Comparison of ENCODE assay signal across 21 cellular contexts in the genomic region with DNA sequence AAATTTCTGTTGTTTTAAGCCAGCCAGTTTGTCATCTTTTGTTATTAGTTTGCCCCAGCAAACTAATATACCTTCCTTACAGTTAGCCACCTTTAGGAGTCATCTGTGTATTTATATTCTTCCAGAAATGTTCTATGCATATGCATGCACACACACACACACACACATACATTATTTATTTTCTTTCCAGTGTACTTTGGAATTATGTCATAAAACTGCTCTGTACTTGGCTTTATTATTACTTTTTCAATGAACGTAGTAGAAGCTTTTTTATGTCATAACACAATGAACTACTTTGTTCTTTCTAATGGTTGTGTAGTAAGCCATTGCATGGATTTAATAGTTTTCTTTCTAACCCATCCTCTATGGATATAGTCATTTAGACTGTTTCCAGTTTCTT.
"Had no signal": no experiment of that assay in that cellular context is flagged by ENCODE, and none has a peak within 500 bp of the region (broad histone marks: within the 10 kb centered on the region; RNA-seq: fewer than 3 reads in every experiment).

No MANE protein-coding gene starts in this region.

- H3K36me3 Mint-ChIP-seq: natural killer cell; stimulated activated naive B cell treated with anti-CD40 and anti-IgM and Interleukin-4, amounts not matched to agents 10 μg/mL and 1 μg/mL and 100 μg/mL, for 72 hours had no signal

- H3K27ac ChIP-seq: dorsolateral prefrontal cortex, gastrocnemius medialis, neutrophil, parathyroid adenoma, right lobe of liver, thoracic aorta, vagina had no signal

- H3K27ac Mint-ChIP-seq: natural killer cell; progenitor cell of endocrine pancreas; stimulated activated naive B cell treated with anti-CD40 and anti-IgM and Interleukin-4, amounts not matched to agents 10 μg/mL and 1 μg/mL and 100 μg/mL, for 72 hours; stimulated activated naive CD8-positive, alpha-beta T cell treated with anti-CD3 and anti-CD28 coated beads, Interleukin-15, Interleukin-2, amounts not matched to agents 100 ng/mL and 50 ng/mL, for 24 hours had no signal

- H3K27me3 ChIP-seq: gastrocnemius medialis, neutrophil, right lobe of liver, vagina had no signal

- H3K4me3 Mint-ChIP-seq: natural killer cell; neural crest cell; stimulated activated naive B cell treated with anti-CD40 and anti-IgM and Interleukin-4, amounts not matched to agents 10 μg/mL and 1 μg/mL and 100 μg/mL, for 72 hours; stimulated activated naive CD8-positive, alpha-beta T cell treated with anti-CD3 and anti-CD28 coated beads, Interleukin-15, Interleukin-2, amounts not matched to agents 100 ng/mL and 50 ng/mL, for 24 hours had no signal

- H2AFZ ChIP-seq: parathyroid adenoma had no signal

- H3K9me3 ChIP-seq: gastrocnemius medialis, neutrophil, right lobe of liver, thoracic aorta, vagina had no signal

- ATAC-seq: gastrocnemius medialis; left lobe of liver; natural killer cell; right lobe of liver; stimulated activated naive B cell treated with anti-CD40 and anti-IgM and Interleukin-4, amounts not matched to agents 10 μg/mL and 1 μg/mL and 100 μg/mL, for 72 hours had no signal

- H3K36me3 ChIP-seq: gastrocnemius medialis, neutrophil, right lobe of liver, thoracic aorta, vagina had no signal

- FAIRE-seq: keratinocyte, small intestine had no signal

- H3K4me1 ChIP-seq: gastrocnemius medialis, parathyroid adenoma, right lobe of liver, vagina had no signal

- H3K9ac ChIP-seq: parathyroid adenoma had no signal

- H3K4me3 ChIP-seq: dorsolateral prefrontal cortex, gastrocnemius medialis, right lobe of liver, thoracic aorta, vagina had no signal

- H3K27me3 Mint-ChIP-seq: progenitor cell of endocrine pancreas had no signal

- H3K79me2 ChIP-seq: parathyroid adenoma had no signal

- DNase-seq: dorsolateral prefrontal cortex; effector CD4-positive, alpha-beta T cell; foreskin fibroblast; gastrocnemius medialis; head of caudate nucleus; natural killer cell; right lobe of liver; small intestine; stimulated activated CD4-positive, alpha-beta T cell treated with anti-CD3 and anti-CD28 coated beads, Interleukin-15, amount 100 ng/mL, for 24 hours; stimulated activated CD4-positive, alpha-beta T cell treated with anti-CD3 and anti-CD28 coated beads, Interleukin-2, amount 100 ng/mL, for 48 hours; stimulated activated naive B cell treated with anti-CD40 and anti-IgM and Interleukin-4, amounts not matched to agents 10 μg/mL and 1 μg/mL and 100 μg/mL, for 72 hours; trophoblast cell had no signal

- H3K9me3 Mint-ChIP-seq: natural killer cell; neural crest cell; stimulated activated naive B cell treated with anti-CD40 and anti-IgM and Interleukin-4, amounts not matched to agents 10 μg/mL and 1 μg/mL and 100 μg/mL, for 72 hours; stimulated activated naive CD8-positive, alpha-beta T cell treated with anti-CD3 and anti-CD28 coated beads, Interleukin-15, Interleukin-2, amounts not matched to agents 100 ng/mL and 50 ng/mL, for 24 hours had no signal
